In the genomic region with DNA sequence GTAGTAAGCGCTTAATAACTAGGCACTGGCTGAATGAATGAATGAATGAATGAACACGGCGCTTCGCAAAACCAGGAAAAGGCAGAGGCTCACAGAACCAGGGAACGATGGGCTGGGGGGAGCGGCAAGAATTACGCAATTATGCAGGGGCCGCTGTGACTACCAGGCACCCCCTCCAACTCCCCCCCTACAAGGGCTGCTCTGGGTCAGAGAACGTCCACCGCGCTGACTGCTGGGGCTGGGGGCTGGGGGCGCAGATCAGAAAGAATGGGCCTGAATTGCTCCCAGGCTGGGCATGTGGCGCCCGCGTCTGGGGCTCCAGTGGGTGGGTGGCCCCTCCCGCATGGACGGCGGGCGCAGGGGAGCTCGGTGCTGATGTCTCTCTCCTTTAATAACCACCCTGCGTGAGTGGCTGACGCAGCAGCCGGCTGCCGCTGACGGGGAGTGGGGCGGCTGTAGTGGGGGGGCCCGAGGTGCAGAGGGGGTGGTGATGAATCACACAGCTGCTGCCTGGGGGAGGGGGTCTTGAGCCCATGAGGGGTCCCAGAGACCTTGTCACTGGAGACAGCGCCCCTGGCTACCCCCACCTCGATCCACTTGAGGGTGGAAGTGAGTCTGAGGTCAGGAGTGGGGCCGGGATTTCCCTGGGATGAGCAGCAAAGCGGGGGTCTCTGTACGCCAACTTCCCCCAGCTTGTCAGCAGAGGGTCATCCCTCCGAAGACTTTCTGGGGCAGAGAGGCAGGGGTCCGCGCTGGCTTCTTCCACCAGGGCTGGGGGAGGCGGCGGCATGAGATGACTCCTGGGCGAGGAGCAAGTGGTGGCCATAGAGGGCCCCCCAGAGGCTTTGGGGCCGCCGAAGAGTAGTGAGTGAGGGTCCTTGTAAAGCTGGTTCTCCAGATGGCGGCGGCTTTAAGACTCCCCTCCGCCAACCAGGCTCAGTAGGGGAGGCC, we compare ENCODE assay signal across 8 cellular contexts. TPM values are rescaled to one million over a fixed set of nuclear protein-coding genes. Genes with fewer than 3 reads are reported as not detected.
A peak's percentile ranks its signal among the peaks of the same experiment; 100 is the strongest.
DNase-seq lines count a peak whose midpoint lies in the region; ATAC-seq and TF ChIP-seq lines count a peak whose summit lies in the region.

No MANE protein-coding gene starts in this region.

- H3K4me1 ChIP-seq in SK-N-SH (ENCODE audit: control insufficient read depth in 1 of 2, insufficient read depth in 2 of 2, low read depth in 1 of 2, low read length in 1 of 2) (peaks cover 41 to 60% of the 10 kb centered on the region in 2 experiments; a peak in 3 of 4 replicates), rectal smooth muscle tissue (ENCODE audit: control insufficient read depth, insufficient read depth, low read length) (peaks cover 50% of the 10 kb centered on the region)

- WGBS in SK-N-SH (ENCODE audit: low lambda C conversion rate) = 67% methylated on average over 19 of the region's 43 CpGs

- H3K27ac ChIP-seq in SK-N-SH (ENCODE audit: low read depth in 2 of 2, low read length in 1 of 2) (no peak overlapping the region), rectal smooth muscle tissue (ENCODE audit: low read depth, low read length) (peak overlapping the region; percentile 53)

- H3K27me3 ChIP-seq in SK-N-SH (ENCODE audit: insufficient read depth) (no peaks in the 10 kb centered on the region), rectal smooth muscle tissue (ENCODE audit: control insufficient read depth, insufficient read depth, low read length) (no peaks in the 10 kb centered on the region)

- DNase-seq in GM12864 (ENCODE audit: low read depth) = no peak
- no peak for DNase-seq in SK-N-SH
- no peak for DNase-seq in epithelial cell of proximal tubule (ENCODE audit: low read depth)
- no peak for DNase-seq in stimulated activated CD4-positive, alpha-beta T cell treated with anti-CD3 and anti-CD28 coated beads, Interleukin-1b, Interleukin-23, amount 100 ng/mL, for 48 hours
- DNase-seq in HCEC 1CT = no peak
- no peak for DNase-seq in Kasumi-1 (lab: John Stamatoyannopoulos, UW)

- no peaks in the 10 kb centered on the region for H3K9me2 ChIP-seq in SK-N-SH

- CTCF ChIA-PET in SK-N-SH (lab: Yijun Ruan, JAX) = interaction anchor here (0.8 to 18.6 kb wide), 14 partner anchors 12 to 192 kb away, joined by 3 to 594 read pairs (median 14); a partner anchor contains a TSS

- H3K79me2 ChIP-seq in SK-N-SH (ENCODE audit: insufficient read depth) = peaks cover 36% of the 10 kb centered on the region

- no peak for TF ChIP-seq EP300 in SK-N-SH (IDR thresholded peaks at IDR 0.05; ENCODE audit: borderline replicate concordance in 1 of 2, low read depth in 1 of 2, low read length in 1 of 2)

- no peak for TF ChIP-seq RAD21 in SK-N-SH (IDR thresholded peaks at IDR 0.05; ENCODE audit: low read length)

- H3K36me3 ChIP-seq in SK-N-SH (replicated peaks in 1 of 2; ENCODE audit: control insufficient read depth in 1 of 2, insufficient read depth in 2 of 2, low read length in 1 of 2) (peaks cover 21 to 27% of the 10 kb centered on the region in 2 experiments), rectal smooth muscle tissue (ENCODE audit: control insufficient read depth, insufficient read depth, low read length) (peaks cover 13% of the 10 kb centered on the region)

- POLR2A ChIA-PET in SK-N-SH (lab: Yijun Ruan, JAX) = interaction anchor here (1.0 kb wide), 1 partner anchor 115 kb away, joined by 3 read pairs; no protein-coding TSS in a partner anchor

- TF ChIP-seq CTCF in GM12864 (IDR thresholded peaks at IDR 0.05; ENCODE audit: low read depth, low read length, missing control alignments) = no peak
- TF ChIP-seq CTCF in SK-N-SH (IDR thresholded peaks at IDR 0.05) = no peak
- TF ChIP-seq CTCF in epithelial cell of proximal tubule (conservative IDR thresholded peaks at IDR 0.05; ENCODE audit: low read depth, low read length) = no peak

- no peaks in the 10 kb centered on the region for H3K9me3 ChIP-seq in SK-N-SH

- peaks cover 44% of the 10 kb centered on the region for H3F3A ChIP-seq in SK-N-SH (replicated peaks; ENCODE audit: insufficient read depth)

- no peak overlapping the region for H2AFZ ChIP-seq in SK-N-SH (ENCODE audit: low read depth)

- H3K9ac ChIP-seq in SK-N-SH (0 out of 2 replicates have a peak overlapping the region, but pooled peaks have one; percentile 63), rectal smooth muscle tissue (ENCODE audit: low read length) (no peak overlapping the region)

- H4K20me1 ChIP-seq in SK-N-SH (ENCODE audit: insufficient read depth) = peaks cover 30% of the 10 kb centered on the region

- H3K4me3 ChIP-seq in GM12864 (ENCODE audit: low read depth, low read length) (peak overlapping the region; percentile 22), SK-N-SH (ENCODE audit: low read depth in 2 of 2, low read length in 1 of 2) (peak overlapping the region; percentile 58 to 64), epithelial cell of proximal tubule (ENCODE audit: low read depth, low read length) (peak overlapping the region; percentile 58), rectal smooth muscle tissue (ENCODE audit: low read length) (peak overlapping the region; percentile 60)

- no peak for ATAC-seq in HG03045 (IDR thresholded peaks at IDR 0.05; ENCODE audit: unreplicated experiment)

- H3K4me2 ChIP-seq in SK-N-SH = peak overlapping the region; percentile 91

TF ChIP-seq in SK-N-SH, 30 proteins besides CTCF, POLR2A, EP300 and RAD21 (continues in another document):
- TF ChIP-seq, protein P1, sequence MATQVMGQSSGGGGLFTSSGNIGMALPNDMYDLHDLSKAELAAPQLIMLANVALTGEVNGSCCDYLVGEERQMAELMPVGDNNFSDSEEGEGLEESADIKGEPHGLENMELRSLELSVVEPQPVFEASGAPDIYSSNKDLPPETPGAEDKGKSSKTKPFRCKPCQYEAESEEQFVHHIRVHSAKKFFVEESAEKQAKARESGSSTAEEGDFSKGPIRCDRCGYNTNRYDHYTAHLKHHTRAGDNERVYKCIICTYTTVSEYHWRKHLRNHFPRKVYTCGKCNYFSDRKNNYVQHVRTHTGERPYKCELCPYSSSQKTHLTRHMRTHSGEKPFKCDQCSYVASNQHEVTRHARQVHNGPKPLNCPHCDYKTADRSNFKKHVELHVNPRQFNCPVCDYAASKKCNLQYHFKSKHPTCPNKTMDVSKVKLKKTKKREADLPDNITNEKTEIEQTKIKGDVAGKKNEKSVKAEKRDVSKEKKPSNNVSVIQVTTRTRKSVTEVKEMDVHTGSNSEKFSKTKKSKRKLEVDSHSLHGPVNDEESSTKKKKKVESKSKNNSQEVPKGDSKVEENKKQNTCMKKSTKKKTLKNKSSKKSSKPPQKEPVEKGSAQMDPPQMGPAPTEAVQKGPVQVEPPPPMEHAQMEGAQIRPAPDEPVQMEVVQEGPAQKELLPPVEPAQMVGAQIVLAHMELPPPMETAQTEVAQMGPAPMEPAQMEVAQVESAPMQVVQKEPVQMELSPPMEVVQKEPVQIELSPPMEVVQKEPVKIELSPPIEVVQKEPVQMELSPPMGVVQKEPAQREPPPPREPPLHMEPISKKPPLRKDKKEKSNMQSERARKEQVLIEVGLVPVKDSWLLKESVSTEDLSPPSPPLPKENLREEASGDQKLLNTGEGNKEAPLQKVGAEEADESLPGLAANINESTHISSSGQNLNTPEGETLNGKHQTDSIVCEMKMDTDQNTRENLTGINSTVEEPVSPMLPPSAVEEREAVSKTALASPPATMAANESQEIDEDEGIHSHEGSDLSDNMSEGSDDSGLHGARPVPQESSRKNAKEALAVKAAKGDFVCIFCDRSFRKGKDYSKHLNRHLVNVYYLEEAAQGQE (IDR thresholded peaks at IDR 0.05; ENCODE audit: low read depth, low read length) = no peak
- TF ChIP-seq, protein P2, sequence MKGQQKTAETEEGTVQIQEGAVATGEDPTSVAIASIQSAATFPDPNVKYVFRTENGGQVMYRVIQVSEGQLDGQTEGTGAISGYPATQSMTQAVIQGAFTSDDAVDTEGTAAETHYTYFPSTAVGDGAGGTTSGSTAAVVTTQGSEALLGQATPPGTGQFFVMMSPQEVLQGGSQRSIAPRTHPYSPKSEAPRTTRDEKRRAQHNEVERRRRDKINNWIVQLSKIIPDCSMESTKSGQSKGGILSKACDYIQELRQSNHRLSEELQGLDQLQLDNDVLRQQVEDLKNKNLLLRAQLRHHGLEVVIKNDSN (IDR thresholded peaks at IDR 0.05; ENCODE audit: borderline replicate concordance, low read depth) = no peak
- no peak for TF ChIP-seq ELF1 (IDR thresholded peaks at IDR 0.05)
- no peak for TF ChIP-seq TEAD4 (IDR thresholded peaks at IDR 0.05; ENCODE audit: borderline replicate concordance, insufficient read depth)
- TF ChIP-seq, protein P3, sequence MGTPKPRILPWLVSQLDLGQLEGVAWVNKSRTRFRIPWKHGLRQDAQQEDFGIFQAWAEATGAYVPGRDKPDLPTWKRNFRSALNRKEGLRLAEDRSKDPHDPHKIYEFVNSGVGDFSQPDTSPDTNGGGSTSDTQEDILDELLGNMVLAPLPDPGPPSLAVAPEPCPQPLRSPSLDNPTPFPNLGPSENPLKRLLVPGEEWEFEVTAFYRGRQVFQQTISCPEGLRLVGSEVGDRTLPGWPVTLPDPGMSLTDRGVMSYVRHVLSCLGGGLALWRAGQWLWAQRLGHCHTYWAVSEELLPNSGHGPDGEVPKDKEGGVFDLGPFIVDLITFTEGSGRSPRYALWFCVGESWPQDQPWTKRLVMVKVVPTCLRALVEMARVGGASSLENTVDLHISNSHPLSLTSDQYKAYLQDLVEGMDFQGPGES (IDR thresholded peaks at IDR 0.05; ENCODE audit: low read depth, low read length) = no peak
- no peak for TF ChIP-seq NFIC (IDR thresholded peaks at IDR 0.05; ENCODE audit: borderline replicate concordance)

RNA-seq across cellular contexts. Expression of a gene that starts 1.4 kb away (rescaled TPM):
- 762 and 857 TPM in 2 replicates for polyA plus RNA-seq in SK-N-SH (2012; rRNA removed)
- 628 and 677 TPM in 2 replicates for polyA plus RNA-seq in SK-N-SH (2012; cell fraction: cytosol; rRNA removed)
- polyA plus RNA-seq in SK-N-SH (2012; cell fraction: nucleus; rRNA removed) = 2,521 and 3,638 TPM in 2 replicates
- 165 and 317 TPM in 2 replicates for total RNA-seq in epithelial cell of proximal tubule

RNA-seq across cellular contexts. Expression of a gene that starts 7.6 kb away (rescaled TPM):
- 53.5 and 78.0 TPM in 2 replicates for polyA plus RNA-seq in SK-N-SH (2012; rRNA removed)
- polyA plus RNA-seq in SK-N-SH (2012; cell fraction: cytosol; rRNA removed) = 35.5 and 51.2 TPM in 2 replicates
- 76.2 and 162 TPM in 2 replicates for polyA plus RNA-seq in SK-N-SH (2012; cell fraction: nucleus; rRNA removed)
- total RNA-seq in epithelial cell of proximal tubule = 123 and 124 TPM in 2 replicates

RNA-seq across cellular contexts. Expression of a gene that starts 18.0 kb away (rescaled TPM):
- polyA plus RNA-seq in SK-N-SH (2012; rRNA removed) = 0.67 and 1.1 TPM in 2 replicates
- polyA plus RNA-seq in SK-N-SH (2012; cell fraction: cytosol; rRNA removed) = 0.39 and 0.63 TPM in 2 replicates
- 0.33 and 0.44 TPM in 2 replicates for polyA plus RNA-seq in SK-N-SH (2012; cell fraction: nucleus; rRNA removed)
- total RNA-seq in epithelial cell of proximal tubule = 0.23 and 0.36 TPM in 2 replicates

RNA-seq across cellular contexts. Expression of a gene that starts 19.3 kb away (rescaled TPM):
- 8.2 and 13.9 TPM in 2 replicates for polyA plus RNA-seq in SK-N-SH (2012; rRNA removed)
- 6.8 and 9.9 TPM in 2 replicates for polyA plus RNA-seq in SK-N-SH (2012; cell fraction: cytosol; rRNA removed)
- polyA plus RNA-seq in SK-N-SH (2012; cell fraction: nucleus; rRNA removed) = 53.9 and 79.1 TPM in 2 replicates
- total RNA-seq in epithelial cell of proximal tubule = 44.1 and 66.3 TPM in 2 replicates

RNA-seq across cellular contexts. Expression of a gene that starts 26.2 kb away (rescaled TPM):
- 133 and 226 TPM in 2 replicates for polyA plus RNA-seq in SK-N-SH (2012; rRNA removed)
- 114 and 155 TPM in 2 replicates for polyA plus RNA-seq in SK-N-SH (2012; cell fraction: cytosol; rRNA removed)
- polyA plus RNA-seq in SK-N-SH (2012; cell fraction: nucleus; rRNA removed) = 81.6 and 162 TPM in 2 replicates
- 110 and 114 TPM in 2 replicates for total RNA-seq in epithelial cell of proximal tubule
